16 cellular contexts compared by ENCODE assay signal in the genomic region with DNA sequence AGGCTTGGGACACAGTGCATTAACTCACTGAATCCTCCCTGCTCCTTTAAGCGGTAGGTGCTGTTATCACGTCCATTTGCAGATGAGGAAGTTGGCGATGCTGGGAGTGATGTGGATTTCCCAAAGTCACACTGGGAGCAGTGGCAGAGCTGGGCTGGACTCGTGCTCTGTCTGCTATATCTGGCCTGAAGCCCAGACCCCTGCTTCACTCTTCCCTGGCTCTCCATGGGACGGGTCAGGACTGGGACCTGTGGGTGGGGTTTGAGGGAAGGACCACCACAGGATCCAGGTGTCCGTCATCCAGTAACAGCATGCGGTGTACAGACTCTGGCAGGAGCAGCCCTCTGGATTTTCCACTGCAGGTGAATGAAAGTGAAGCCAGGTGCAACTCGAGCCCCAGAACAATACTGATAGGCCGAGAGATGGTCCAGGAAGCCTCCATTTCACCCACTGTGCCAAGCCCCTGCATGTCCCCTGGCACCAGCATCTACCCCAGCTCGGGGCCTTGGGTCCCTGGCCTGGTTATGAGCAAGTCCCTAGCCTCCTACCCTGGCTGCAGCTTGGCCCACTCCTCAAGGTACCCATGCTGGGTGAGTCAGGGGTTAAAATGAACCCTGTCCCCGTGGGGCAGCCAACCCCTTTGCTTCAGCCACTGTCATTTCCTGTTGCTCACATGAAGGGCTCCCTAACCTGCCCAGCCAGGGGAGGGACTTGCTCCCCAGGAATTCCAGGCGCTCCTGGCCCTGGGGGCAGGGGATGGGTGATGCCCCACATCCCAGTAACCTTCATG. TPM values are rescaled to one million over a fixed set of nuclear protein-coding genes. Genes with fewer than 3 reads are reported as not detected.
A peak's percentile ranks its signal among the peaks of the same experiment; 100 is the strongest.
DNase-seq lines count a peak whose midpoint lies in the region; ATAC-seq and TF ChIP-seq lines count a peak whose summit lies in the region.
"Had no signal": no experiment of that assay in that cellular context is flagged by ENCODE, and none has a peak within 500 bp of the region (broad histone marks: within the 10 kb centered on the region; RNA-seq: fewer than 3 reads in every experiment).

No MANE protein-coding gene starts in this region.

- peaks cover 10% of the 10 kb centered on the region for H3K4me1 Mint-ChIP-seq in activated T-cell treated with anti-CD3 and anti-CD28 coated beads, Interleukin-2, amount 50 U/mL, for 4 hours (ENCODE audit: low read depth)

- DNase-seq in DMS 273 (lab: John Stamatoyannopoulos, UW; ENCODE audit: unreplicated experiment): peak; percentile 37
- no peak for DNase-seq in DMS 273 treated with DMSO at 0.1 percent for 48 hours (lab: John Stamatoyannopoulos, UW)
- DNase-seq in OCI-M1 (lab: John Stamatoyannopoulos, UW): peak; percentile 72
- no peak for DNase-seq in left ventricle myocardium inferior
- DNase-seq in activated T-cell treated with anti-CD3 and anti-CD28 coated beads, Interleukin-2, amount 50 U/mL, for 4 hours: no peak
- DNase-seq in stimulated activated naive CD4-positive, alpha-beta T cell treated with Interleukin-2 at 50 U/mL for 16 hours (lab: John Stamatoyannopoulos, UW): no peak
- DNase-seq: central memory CD4-positive, alpha-beta T cell; stimulated activated naive CD8-positive, alpha-beta T cell treated with anti-CD3 and anti-CD28 coated beads, Interleukin-15, Interleukin-2, amounts not matched to agents 100 U/mL and 50 U/mL, for 24 hours had no signal

- no peaks in the 10 kb centered on the region for H3K9me3 Mint-ChIP-seq in activated T-cell treated with anti-CD3 and anti-CD28 coated beads, Interleukin-2, amount 50 U/mL, for 4 hours

- peak overlapping the region; percentile 95 for H3K27ac ChIP-seq in left ventricle myocardium inferior (replicated peaks)
- H3K27ac ChIP-seq in stomach smooth muscle (ENCODE audit: low read length): peak overlapping the region; percentile 69
- H3K27ac ChIP-seq: 22Rv1, SK-N-MC had no signal

- H3K9ac ChIP-seq in stomach smooth muscle (ENCODE audit: low read length in 2 of 2): peak overlapping the region in 1 of 2 donors; percentile 29

- no peaks in the 10 kb centered on the region for H3K27me3 Mint-ChIP-seq in activated T-cell treated with anti-CD3 and anti-CD28 coated beads, Interleukin-2, amount 50 U/mL, for 4 hours (ENCODE audit: low read depth)

- no peak overlapping the region for H3K4me3 Mint-ChIP-seq in activated T-cell treated with anti-CD3 and anti-CD28 coated beads, Interleukin-2, amount 50 U/mL, for 4 hours

- peak overlapping the region; percentile 71 for H3K4me3 ChIP-seq in left ventricle myocardium inferior
- H3K4me3 ChIP-seq in stomach smooth muscle (ENCODE audit: low read length in 2 of 2): no peak overlapping the region
- H3K4me3 ChIP-seq: GM12878, SK-N-MC had no signal

- H3K27me3 ChIP-seq in left ventricle myocardium inferior (ENCODE audit: low read depth) (no peaks in the 10 kb centered on the region), stomach smooth muscle (ENCODE audit: control insufficient read depth in 1 of 2, insufficient read depth in 2 of 2, low read length in 2 of 2) (no peaks in the 10 kb centered on the region)

- H3K36me3 Mint-ChIP-seq in activated T-cell treated with anti-CD3 and anti-CD28 coated beads, Interleukin-2, amount 50 U/mL, for 4 hours (ENCODE audit: insufficient read depth): no peaks in the 10 kb centered on the region

- peaks cover 81% of the 10 kb centered on the region for H3K4me1 ChIP-seq in left ventricle myocardium inferior
- H3K4me1 ChIP-seq in stomach smooth muscle (ENCODE audit: control insufficient read depth, insufficient read depth, low read length): peaks cover 69% of the 10 kb centered on the region

- H3K36me3 ChIP-seq in left ventricle myocardium inferior (no peaks in the 10 kb centered on the region), stomach smooth muscle (ENCODE audit: control insufficient read depth in 2 of 2, insufficient read depth in 2 of 2, low read length in 2 of 2) (no peaks in the 10 kb centered on the region)

- H3K9me3 ChIP-seq in left ventricle myocardium inferior (replicated peaks) (no peaks in the 10 kb centered on the region), stomach smooth muscle (ENCODE audit: control insufficient read depth in 2 of 2, low read length in 2 of 2) (no peaks in the 10 kb centered on the region)

- intact Hi-C loops in left ventricle myocardium inferior (cut with micrococcal nuclease): no loop called here

- ATAC-seq in activated T-cell treated with anti-CD3 and anti-CD28 coated beads, Interleukin-2, amount 50 U/mL, for 4 hours: no peak
- no peak for ATAC-seq in HG02759 (IDR thresholded peaks at IDR 0.05; ENCODE audit: unreplicated experiment)
- ATAC-seq: GM12878; stimulated activated naive CD8-positive, alpha-beta T cell treated with anti-CD3 and anti-CD28 coated beads, Interleukin-15, Interleukin-2, amounts not matched to agents 100 U/mL and 50 U/mL, for 24 hours had no signal

- TF ChIP-seq CTCF in left ventricle myocardium inferior (IDR thresholded peaks at IDR 0.05; ENCODE audit: borderline replicate concordance): no peak

RNA-seq across cellular contexts. Expression of gene USP2, which starts 4.2 kb away (rescaled TPM):
- 135 TPM for total RNA-seq in left ventricle myocardium inferior
- under 1 TPM; 0.19 to 0.53 (median 0.37) TPM for total RNA-seq in activated T-cell treated with anti-CD3 and anti-CD28 coated beads, Interleukin-2, amount 50 U/mL, for 4 hours

RNA-seq across cellular contexts. Expression of gene MFRP, which starts 30.8 kb away (rescaled TPM):
- not detected for total RNA-seq in left ventricle myocardium inferior
- not detected for total RNA-seq in activated T-cell treated with anti-CD3 and anti-CD28 coated beads, Interleukin-2, amount 50 U/mL, for 4 hours
- total RNA-seq: fibroblast of villous mesenchyme, GM12878, left lobe of liver, omental fat pad had no signal

RNA-seq across cellular contexts. Expression of gene C1QTNF5, which starts 36.6 kb away (rescaled TPM):
- total RNA-seq in left ventricle myocardium inferior: 14.4 TPM
- total RNA-seq in activated T-cell treated with anti-CD3 and anti-CD28 coated beads, Interleukin-2, amount 50 U/mL, for 4 hours: not detected
- total RNA-seq: GM12878 had no signal

RNA-seq across cellular contexts. Expression of gene RNF26, which starts 43.0 kb away (rescaled TPM):
- 14.0 TPM for total RNA-seq in left ventricle myocardium inferior
- 10 to 100 TPM; 18.6 to 20.7 (median 18.9) TPM for total RNA-seq in activated T-cell treated with anti-CD3 and anti-CD28 coated beads, Interleukin-2, amount 50 U/mL, for 4 hours

RNA-seq across cellular contexts. Expression of gene THY1, which starts 45.7 kb away (rescaled TPM):
- total RNA-seq in left ventricle myocardium inferior: 0.91 TPM
- total RNA-seq in activated T-cell treated with anti-CD3 and anti-CD28 coated beads, Interleukin-2, amount 50 U/mL, for 4 hours: under 1 TPM; 0.35 to 0.52 (median 0.40) TPM

Comparison
In these comparisons a context has a peak if more than half of its experiments do, and no peak if none do; other contexts are left out.
1. DNase-seq: peak in DMS 273 (single experiment) and OCI-M1 (single experiment); none in DMS 273 treated with DMSO at 0.1 percent for 48 hours (single experiment), left ventricle myocardium inferior (single experiment), activated T-cell treated with anti-CD3 and anti-CD28 coated beads, Interleukin-2, amount 50 U/mL, for 4 hours (single experiment) and stimulated activated naive CD4-positive, alpha-beta T cell treated with Interleukin-2 at 50 U/mL for 16 hours (single experiment).
2. RNA of gene USP2, which starts 4.2 kb away (total RNA-seq): 135 TPM in left ventricle myocardium inferior (single experiment); 0.19 to 0.53 TPM in activated T-cell treated with anti-CD3 and anti-CD28 coated beads, Interleukin-2, amount 50 U/mL, for 4 hours; every median in the first group is over 10 times any median in the second.
3. RNA of gene C1QTNF5, which starts 36.6 kb away (total RNA-seq): 14.4 TPM in left ventricle myocardium inferior (single experiment); not detected in activated T-cell treated with anti-CD3 and anti-CD28 coated beads, Interleukin-2, amount 50 U/mL, for 4 hours; every median in the first group is over 10 times any median in the second.